Comparison of ENCODE assay signal across 8 cellular contexts in genomic region chr10:116385994-116386809, GRCh38. TPM values are rescaled to one million over a fixed set of nuclear protein-coding genes. Genes with fewer than 3 reads are reported as not detected.
A peak's percentile ranks its signal among the peaks of the same experiment; 100 is the strongest.
DNase-seq lines count a peak whose midpoint lies in the region; ATAC-seq and TF ChIP-seq lines count a peak whose summit lies in the region.

No MANE protein-coding gene starts in this region.

- H3K27me3 Mint-ChIP-seq in neural progenitor cell (ENCODE audit: insufficient read depth, low read depth) = no peaks in the 10 kb centered on the region

- peak; percentile 70 for ATAC-seq in GM19351 (IDR thresholded peaks at IDR 0.05; ENCODE audit: unreplicated experiment)
- ATAC-seq in HG03097 (IDR thresholded peaks at IDR 0.05; ENCODE audit: low FRiP score, unreplicated experiment) = no peak

- no peaks in the 10 kb centered on the region for H3K36me3 Mint-ChIP-seq in neural progenitor cell

- no peaks in the 10 kb centered on the region for H3K9me3 Mint-ChIP-seq in neural progenitor cell

- H4K20me1 ChIP-seq in neural progenitor cell (ENCODE audit: low read depth) = no peaks in the 10 kb centered on the region

- DNase-seq in AG10803 (ENCODE audit: low read depth) (peak; percentile 39), NCI-H1694 (lab: John Stamatoyannopoulos, UW) (peak; percentile 11), cerebellum (ENCODE audit: low spot score) (peak; percentile 4), neural progenitor cell (ENCODE audit: low spot score) (peak; percentile 58), DMS79 (lab: John Stamatoyannopoulos, UW) (no peak), NCI-H2029 treated with DMSO at 0.1 percent for 48 hours (lab: John Stamatoyannopoulos, UW) (no peak)

- H3K27ac Mint-ChIP-seq in neural progenitor cell = no peak overlapping the region

- H3K27ac ChIP-seq in neural progenitor cell = no peak overlapping the region

- no peaks in the 10 kb centered on the region for H3K4me1 Mint-ChIP-seq in neural progenitor cell

- no peaks in the 10 kb centered on the region for H3K9me3 ChIP-seq in neural progenitor cell (ENCODE audit: low read depth)

- H3K79me2 ChIP-seq in neural progenitor cell (ENCODE audit: low read depth) = no peaks in the 10 kb centered on the region

- no peak overlapping the region for H3K9ac ChIP-seq in neural progenitor cell

- TF ChIP-seq CTCF in AG10803 (conservative IDR thresholded peaks at IDR 0.05; ENCODE audit: low read length) (peak; percentile 69), neural progenitor cell (IDR thresholded peaks at IDR 0.05) (peak; percentile 71)

- H3K4me3 Mint-ChIP-seq in neural progenitor cell = no peak overlapping the region

- no peak overlapping the region for H3K4me3 ChIP-seq in AG10803 (ENCODE audit: low read length)
- H3K4me3 ChIP-seq in neural progenitor cell = no peak overlapping the region

- no peaks in the 10 kb centered on the region for H3K27me3 ChIP-seq in neural progenitor cell

- H3K36me3 ChIP-seq in neural progenitor cell = no peaks in the 10 kb centered on the region

- H3K4me2 ChIP-seq in neural progenitor cell = no peak overlapping the region

- no peaks in the 10 kb centered on the region for H3F3A ChIP-seq in neural progenitor cell (ENCODE audit: low read depth)

- no peaks in the 10 kb centered on the region for H3K4me1 ChIP-seq in neural progenitor cell

- no peak overlapping the region for H2AFZ ChIP-seq in neural progenitor cell (replicated peaks)

RNA-seq across cellular contexts. Expression of gene PNLIPRP3, which starts 41.4 kb away (rescaled TPM):
- total RNA-seq in cerebellum = not detected
- not detected in 2 replicates for total RNA-seq in neural progenitor cell (ENCODE audit: low replicate concordance)

Comparison
In these comparisons a context has a peak if more than half of its experiments do, and no peak if none do; other contexts are left out.
1. DNase-seq: peak in AG10803 (single experiment), NCI-H1694 (single experiment), cerebellum (single experiment) and neural progenitor cell (single experiment); none in DMS79 (single experiment) and NCI-H2029 treated with DMSO at 0.1 percent for 48 hours (single experiment).